ENCODE assay signal across 33 cellular contexts in the genomic region with DNA sequence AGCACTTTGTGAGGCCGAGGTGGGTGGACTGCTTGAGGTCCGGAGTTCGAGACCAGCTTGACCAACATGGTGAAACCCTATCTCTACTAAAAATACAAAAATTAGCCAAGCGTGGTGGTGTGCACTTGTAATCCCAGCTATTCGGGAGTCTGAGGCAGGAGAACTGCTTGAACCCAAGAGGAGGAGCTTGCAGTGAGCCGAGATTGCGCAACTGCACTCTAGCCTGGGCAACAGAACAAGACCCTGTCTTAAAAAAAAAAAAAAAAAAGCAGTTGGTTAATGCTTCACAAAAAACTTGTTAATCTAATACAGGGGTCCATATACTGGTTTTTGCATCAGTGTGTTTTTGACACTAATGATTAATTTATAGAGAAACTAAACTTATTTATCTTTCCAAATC. TPM values are rescaled to one million over a fixed set of nuclear protein-coding genes. Genes with fewer than 3 reads are reported as not detected.
"Had no signal": no experiment of that assay in that cellular context is flagged by ENCODE, and none has a peak within 500 bp of the region (broad histone marks: within the 10 kb centered on the region; RNA-seq: fewer than 3 reads in every experiment).

No MANE protein-coding gene starts in this region.

- H3K9me3 ChIP-seq: ascending aorta had no signal

- DNase-seq: activated CD4-positive, alpha-beta memory T cell treated with anti-CD3 and anti-CD28 coated beads, Interleukin-2, amount 10 ng/mL, durations not matched to agents 7 days and 5 days; activated CD4-positive, alpha-beta T cell treated with anti-CD3 and anti-CD28 coated beads for 1 hour; activated CD4-positive, alpha-beta T cell treated with anti-CD3 and anti-CD28 coated beads for 36 hours; activated CD4-positive, alpha-beta T cell treated with anti-CD3 and anti-CD28 coated beads for 48 hours; activated CD4-positive, alpha-beta T cell treated with anti-CD3 and anti-CD28 coated beads, Interleukin-2, amount 10 ng/mL, durations not matched to agents 7 days and 5 days; activated CD4-positive, alpha-beta T cell treated with anti-CD3 and anti-CD28 coated beads, Interleukin-2, amount 50 U/mL, for 48 hours; activated CD4-positive, CD25-positive, alpha-beta regulatory T cell; activated CD8-positive, alpha-beta memory T cell treated with anti-CD3 and anti-CD28 coated beads for 24 hours; activated CD8-positive, alpha-beta memory T cell treated with anti-CD3 and anti-CD28 coated beads, Interleukin-2, amount 10 ng/mL, durations not matched to agents 7 days and 5 days; activated CD8-positive, alpha-beta memory T cell treated with anti-CD3 and anti-CD28 coated beads, Interleukin-2, amount 50 U/mL, for 48 hours; activated CD8-positive, alpha-beta T cell treated with anti-CD3 and anti-CD28 coated beads, Interleukin-2, amount 10 ng/mL, durations not matched to agents 7 days and 5 days; activated effector memory CD4-positive, alpha-beta T cell treated with Interleukin-2 at 50 U/mL for 16 hours; activated gamma-delta T cell; activated naive CD4-positive, alpha-beta T cell treated with anti-CD3 and anti-CD28 coated beads, Interleukin-2, amount 10 ng/mL, durations not matched to agents 7 days and 5 days; activated naive CD4-positive, alpha-beta T cell treated with Interleukin-2 at 50 U/mL for 16 hours; activated naive CD8-positive, alpha-beta T cell treated with anti-CD3 and anti-CD28 coated beads, Interleukin-2, amount 10 ng/mL, durations not matched to agents 7 days and 5 days; activated naive CD8-positive, alpha-beta T cell treated with anti-CD3 and anti-CD28 coated beads, Interleukin-2, amount 50 U/mL, for 24 hours; activated T-cell treated with anti-CD3 and anti-CD28 coated beads, Interleukin-2, amount 50 U/mL, for 24 hours; activated T-cell treated with anti-CD3 and anti-CD28 coated beads, Interleukin-2, amount 50 U/mL, for 48 hours; amygdala; anterior cingulate cortex; caudate nucleus; cerebellar nuclear complex; T-helper 2 cell; T-helper 9 cell; WERI-Rb-1 had no signal

- H3K27ac ChIP-seq: ascending aorta, cardiac muscle cell, WERI-Rb-1 had no signal

- H3K27me3 ChIP-seq: ascending aorta, cardiac muscle cell had no signal

- FAIRE-seq: bronchial epithelial cell had no signal

- H3K36me3 ChIP-seq: ascending aorta, cardiac muscle cell, WERI-Rb-1 had no signal

- H3K4me1 ChIP-seq: ascending aorta had no signal

- H3K4me3 ChIP-seq: ascending aorta, cardiac muscle cell had no signal

- ATAC-seq: activated CD4-positive, alpha-beta T cell treated with anti-CD3 and anti-CD28 coated beads for 36 hours; activated CD4-positive, CD25-positive, alpha-beta regulatory T cell treated with anti-CD3 and anti-CD28 coated beads, Interleukin-2, amount 50 U/mL, for 24 hours; activated CD8-positive, alpha-beta memory T cell treated with anti-CD3 and anti-CD28 coated beads, Interleukin-2, amount 10 ng/mL, durations not matched to agents 7 days and 5 days; activated CD8-positive, alpha-beta T cell treated with anti-CD3 and anti-CD28 coated beads, Interleukin-2, amount 10 ng/mL, durations not matched to agents 7 days and 5 days; activated naive CD8-positive, alpha-beta T cell treated with anti-CD3 and anti-CD28 coated beads, Interleukin-2, amount 50 U/mL, for 24 hours; WTC11 had no signal

RNA-seq across cellular contexts. Expression of gene RNF212B, which starts 35.7 kb away (rescaled TPM):
- total RNA-seq: activated CD4-positive, alpha-beta memory T cell treated with anti-CD3 and anti-CD28 coated beads, Interleukin-2, amount 10 ng/mL, durations not matched to agents 7 days and 5 days; activated CD4-positive, alpha-beta T cell treated with anti-CD3 and anti-CD28 coated beads for 36 hours; activated CD4-positive, alpha-beta T cell treated with anti-CD3 and anti-CD28 coated beads, Interleukin-2, amount 10 ng/mL, durations not matched to agents 7 days and 5 days; activated CD8-positive, alpha-beta memory T cell treated with anti-CD3 and anti-CD28 coated beads, Interleukin-2, amount 10 ng/mL, durations not matched to agents 7 days and 5 days; activated CD8-positive, alpha-beta T cell treated with anti-CD3 and anti-CD28 coated beads, Interleukin-2, amount 10 ng/mL, durations not matched to agents 7 days and 5 days; activated naive CD8-positive, alpha-beta T cell treated with anti-CD3 and anti-CD28 coated beads, Interleukin-2, amount 10 ng/mL, durations not matched to agents 7 days and 5 days; activated T-helper 2 cell treated with anti-CD3 and anti-CD28 coated beads, Interferon-gamma antibody, Interleukin-2, Interleukin-4, amounts not matched to agents 10 μg/mL and 5 μg/mL and 100 μg/mL, durations not matched to agents 14 hours and 24 hours and 36 hours; ascending aorta; bronchial epithelial cell; cardiac muscle cell; chondrocyte had no signal
- polyA plus RNA-seq: cardiac muscle cell had no signal
